Comparison of ENCODE assay signal across 8 cellular contexts in the genomic region with DNA sequence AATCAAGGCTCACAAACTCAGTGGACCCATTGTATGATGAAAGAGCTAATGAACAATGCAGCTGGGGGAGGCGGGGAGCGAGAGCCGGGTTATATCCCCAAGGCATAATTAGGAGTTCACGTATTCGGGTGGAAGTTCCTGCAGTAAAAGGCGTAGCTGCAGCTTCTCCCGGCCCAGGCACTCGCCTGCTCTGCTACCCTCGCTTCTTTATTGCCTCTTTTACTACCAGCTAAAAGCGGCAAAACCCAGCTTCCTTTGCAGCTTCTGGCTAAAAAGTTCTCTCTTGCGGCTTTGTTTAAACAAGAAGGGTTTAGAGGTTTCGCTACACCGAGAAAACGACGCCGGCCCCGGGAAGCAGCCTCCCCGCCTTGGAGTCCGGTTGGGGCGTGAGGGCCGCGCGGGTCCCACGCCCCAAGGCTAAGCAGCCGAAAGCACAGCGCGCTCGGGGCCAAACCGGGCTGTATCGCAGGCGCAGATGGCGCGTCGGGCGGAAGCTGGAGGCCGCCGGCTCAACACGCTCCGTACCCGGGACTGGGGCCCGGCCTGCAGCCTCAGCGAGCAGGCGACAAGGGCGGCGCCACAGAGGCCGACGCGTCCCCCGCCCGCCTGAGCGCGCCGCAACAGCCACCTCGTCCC. TPM values are rescaled to one million over a fixed set of nuclear protein-coding genes. Genes with fewer than 3 reads are reported as not detected.
DNase-seq lines count a peak whose midpoint lies in the region; ATAC-seq and TF ChIP-seq lines count a peak whose summit lies in the region.

No MANE protein-coding gene starts in this region.

- H3K27me3 Mint-ChIP-seq in activated CD4-positive, alpha-beta T cell treated with anti-CD3 and anti-CD28 coated beads, Interleukin-2, amount 10 ng/mL, durations not matched to agents 24 days and 14 days, result no peaks in the 10 kb centered on the region

- intact Hi-C loops in activated CD4-positive, alpha-beta T cell treated with anti-CD3 and anti-CD28 coated beads, Interleukin-2, amount 10 ng/mL, durations not matched to agents 24 days and 14 days (cut with micrococcal nuclease), result loop anchor here (1.0 to 10.0 kb wide), 9 partner anchors 9 to 1645 kb away; a partner anchor contains a TSS
- intact Hi-C loops in mucosa of descending colon (cut with DNase I, micrococcal nuclease) (no loop called here), upper lobe of right lung (cut with DNase I) (no loop called here)

- no peaks in the 10 kb centered on the region for H3K9me3 Mint-ChIP-seq in activated CD4-positive, alpha-beta T cell treated with anti-CD3 and anti-CD28 coated beads, Interleukin-2, amount 10 ng/mL, durations not matched to agents 24 days and 14 days

- peak overlapping the region; percentile 97 for H3K4me3 Mint-ChIP-seq in activated CD4-positive, alpha-beta T cell treated with anti-CD3 and anti-CD28 coated beads, Interleukin-2, amount 10 ng/mL, durations not matched to agents 24 days and 14 days

- peak overlapping the region; percentile 100 for H3K4me3 ChIP-seq in mucosa of descending colon
- H3K4me3 ChIP-seq in upper lobe of right lung, result peak overlapping the region; percentile 93

- DNase-seq in Ammon's horn (ENCODE audit: low spot score) (peak; percentile 74), NCI-H187 treated with DMSO at 0.1 percent for 48 hours (lab: John Stamatoyannopoulos, UW) (peak; percentile 14), mucosa of descending colon (peak; percentile 71 to 76 (median 76)), upper lobe of right lung (peak; percentile 74)
- no peak for DNase-seq in activated CD4-positive, alpha-beta T cell treated with anti-CD3 and anti-CD28 coated beads, Interleukin-2, amount 10 ng/mL, durations not matched to agents 24 days and 14 days

- H3K4me1 ChIP-seq in mucosa of descending colon (ENCODE audit: low read depth) (peaks cover 26% of the 10 kb centered on the region), upper lobe of right lung (peaks cover 43% of the 10 kb centered on the region)

- H3K36me3 ChIP-seq in mucosa of descending colon (ENCODE audit: low read depth) (no peaks in the 10 kb centered on the region), upper lobe of right lung (no peaks in the 10 kb centered on the region)

- H3K4me1 Mint-ChIP-seq in activated CD4-positive, alpha-beta T cell treated with anti-CD3 and anti-CD28 coated beads, Interleukin-2, amount 10 ng/mL, durations not matched to agents 24 days and 14 days, result peaks cover 49% of the 10 kb centered on the region

- H3K27ac ChIP-seq in upper lobe of right lung, result peak overlapping the region; percentile 96

- H3K27me3 ChIP-seq in upper lobe of right lung, result no peaks in the 10 kb centered on the region

- peak overlapping the region; percentile 93 for H3K27ac Mint-ChIP-seq in activated CD4-positive, alpha-beta T cell treated with anti-CD3 and anti-CD28 coated beads, Interleukin-2, amount 10 ng/mL, durations not matched to agents 24 days and 14 days

- no peak for TF ChIP-seq CTCF in mucosa of descending colon (IDR thresholded peaks at IDR 0.05)
- TF ChIP-seq CTCF in upper lobe of right lung (IDR thresholded peaks at IDR 0.05), result no peak

- ATAC-seq in GM18505 (IDR thresholded peaks at IDR 0.05; ENCODE audit: unreplicated experiment), result peak; percentile 64
- ATAC-seq in HG02884 (IDR thresholded peaks at IDR 0.05; ENCODE audit: unreplicated experiment), result peak; percentile 55
- peak; percentile 37 for ATAC-seq in esophagus mucosa
- peak; percentile 36 for ATAC-seq in mucosa of descending colon
- peak; percentile 2 for ATAC-seq in upper lobe of right lung

- H3K36me3 Mint-ChIP-seq in activated CD4-positive, alpha-beta T cell treated with anti-CD3 and anti-CD28 coated beads, Interleukin-2, amount 10 ng/mL, durations not matched to agents 24 days and 14 days (ENCODE audit: low read depth), result peaks cover 31% of the 10 kb centered on the region

- no peaks in the 10 kb centered on the region for H3K9me3 ChIP-seq in mucosa of descending colon
- no peaks in the 10 kb centered on the region for H3K9me3 ChIP-seq in upper lobe of right lung

- TF ChIP-seq POLR2A in GM18505 (IDR thresholded peaks at IDR 0.05; ENCODE audit: borderline replicate concordance, extremely low read depth, insufficient read depth, insufficient read length), result peak; percentile 85

RNA-seq across cellular contexts. Expression of a gene that starts 1.6 kb away (rescaled TPM):
- total RNA-seq in activated CD4-positive, alpha-beta T cell treated with anti-CD3 and anti-CD28 coated beads, Interleukin-2, amount 10 ng/mL, durations not matched to agents 24 days and 14 days, result 21.4 and 22.2 TPM in 2 replicates
- total RNA-seq in esophagus mucosa (5.3 TPM), mucosa of descending colon (10 to 100 TPM in 2 of 3 donors, 1 to 10 TPM in 1; 8.1 to 13.3 (median 11.0) TPM), upper lobe of right lung (13.0 TPM)

Comparison
In these comparisons a context has a peak if more than half of its experiments do, and no peak if none do; other contexts are left out.
1. ATAC-seq: peak in every context shown above with its lines; median percentile 64 in GM18505; 55 in HG02884; 37 in esophagus mucosa; 36 in mucosa of descending colon; 2 in upper lobe of right lung.